In genomic region chr11:102734650-102735049, GRCh38 we compare ENCODE assay signal across 2 cellular contexts.
TF ChIP-seq lines count a peak whose summit lies in the region.

No MANE protein-coding gene starts in this region.

TF ChIP-seq in A549, 52 proteins besides CTCF, POLR2A, EP300 and RAD21 (continued from another document):
- no peak for TF ChIP-seq HES2 (IDR thresholded peaks at IDR 0.05)
- no peak for TF ChIP-seq CBX8 (IDR thresholded peaks at IDR 0.05)
- TF ChIP-seq MYC (IDR thresholded peaks at IDR 0.05; ENCODE audit: borderline replicate concordance, low read length): no peak
- no peak for TF ChIP-seq HOXA7 (CRISPR knock-in tag; IDR thresholded peaks at IDR 0.05)
- no peak for TF ChIP-seq TP53 (CRISPR knock-in tag; IDR thresholded peaks at IDR 0.05)
- TF ChIP-seq ZFP36 (IDR thresholded peaks at IDR 0.05; ENCODE audit: borderline replicate concordance, partially characterized antibody): no peak
- TF ChIP-seq USF2 (IDR thresholded peaks at IDR 0.05): no peak
- TF ChIP-seq NFE2L2 (conservative IDR thresholded peaks at IDR 0.05; ENCODE audit: low read length): no peak
- no peak for TF ChIP-seq FOSB (CRISPR knock-in tag; IDR thresholded peaks at IDR 0.05)
- no peak for TF ChIP-seq ZNF302 (CRISPR knock-in tag; IDR thresholded peaks at IDR 0.05)

TF ChIP-seq in GM23338, 12 proteins besides CTCF, POLR2A, EP300 and RAD21 (continued from another document):
- TF ChIP-seq REST (IDR thresholded peaks at IDR 0.05; ENCODE audit: unreplicated experiment) (no peak), EZH2 (IDR thresholded peaks at IDR 0.05; ENCODE audit: low read depth, unreplicated experiment) (no peak), ZNF462 (CRISPR knock-in tag; IDR thresholded peaks at IDR 0.05) (no peak)
